Comparison of ENCODE assay signal across 16 cellular contexts in genomic region chr2:119650971-119651370, GRCh38. TPM values are rescaled to one million over a fixed set of nuclear protein-coding genes. Genes with fewer than 3 reads are reported as not detected.
A peak's percentile ranks its signal among the peaks of the same experiment; 100 is the strongest.
DNase-seq lines count a peak whose midpoint lies in the region; ATAC-seq, FAIRE-seq and TF ChIP-seq lines count a peak whose summit lies in the region.
"Had no signal": no experiment of that assay in that cellular context is flagged by ENCODE, and none has a peak within 500 bp of the region (broad histone marks: within the 10 kb centered on the region; RNA-seq: fewer than 3 reads in every experiment).

No MANE protein-coding gene starts in this region.

- no peak overlapping the region for H3K9ac ChIP-seq in HepG2 (ENCODE audit: insufficient read depth, low read depth, low read length)
- no peak overlapping the region for H3K9ac ChIP-seq in mesenchymal stem cell (ENCODE audit: low read length)
- H3K9ac ChIP-seq: BLaER1 had no signal

- H3K36me3 ChIP-seq in HepG2 (replicated peaks in 1 of 2; ENCODE audit: control insufficient read depth in 1 of 2, insufficient read depth in 2 of 2, low read length in 2 of 2) (no peaks in the 10 kb centered on the region), right lobe of liver (no peaks in the 10 kb centered on the region), mesenchymal stem cell (ENCODE audit: control insufficient read depth in 1 of 2, insufficient read depth in 2 of 2, low read depth in 1 of 2, low read length in 2 of 2) (no peaks in the 10 kb centered on the region), mucosa of descending colon (ENCODE audit: low read depth) (no peaks in the 10 kb centered on the region), aorta (ENCODE audit: control insufficient read depth in 1 of 2, insufficient read depth in 2 of 2, low read length in 1 of 2) (no peaks in the 10 kb centered on the region)
- H3K36me3 ChIP-seq: BLaER1 had no signal

- H3K79me2 ChIP-seq in HepG2 (ENCODE audit: insufficient read depth, low read length), result no peaks in the 10 kb centered on the region

- H2BK12ac ChIP-seq in mesenchymal stem cell (ENCODE audit: low read length in 2 of 2), result no peak overlapping the region

- no peak for TF ChIP-seq RAD21 in HepG2 (CRISPR knock-in tag; IDR thresholded peaks at IDR 0.05)

- H3K23ac ChIP-seq in mesenchymal stem cell (ENCODE audit: low read length in 2 of 2), result no peak overlapping the region

- no peak overlapping the region for H4K91ac ChIP-seq in mesenchymal stem cell (ENCODE audit: low read length)

- in situ Hi-C loops in HepG2 (cut with HindIII; ENCODE audit: extremely low pct_ligation_motif_present, low pct_unique_long_range_greater_than_20kb), result no loop called here

- no peak for DNase-seq in HepG2 (ENCODE audit: low spot score)
- DNase-seq in right lobe of liver, result no peak
- DNase-seq in fibroblast of villous mesenchyme (ENCODE audit: low read depth), result peak; percentile 64
- peak; percentile 17 for DNase-seq in mesenchymal stem cell
- DNase-seq in HUDEP-2 (lab: John Stamatoyannopoulos, UW; ENCODE audit: unreplicated experiment in 76 of 76), result no peak
- no peak for DNase-seq in occipital lobe (lab: John Stamatoyannopoulos, UW)
- DNase-seq in mucosa of descending colon, result no peak
- no peak for DNase-seq in aorta
- DNase-seq: AML-193; Caco-2; CD8-positive, alpha-beta memory T cell; DND-41; GF-D8; H7 had no signal

- H3K79me1 ChIP-seq in mesenchymal stem cell (replicated peaks; ENCODE audit: low read length, poor library complexity, severe bottlenecking), result no peaks in the 10 kb centered on the region

- ATAC-seq in HepG2, result no peak; the same call in 1 of the 3 replicates
- ATAC-seq in right lobe of liver, result no peak
- no peak for ATAC-seq in mucosa of descending colon
- ATAC-seq in aorta (ENCODE audit: low FRiP score), result no peak

- H2AFZ ChIP-seq in HepG2 (ENCODE audit: low read length) (no peak overlapping the region), mesenchymal stem cell (ENCODE audit: low read depth, low read length) (no peak overlapping the region)

- peak; percentile 51 for FAIRE-seq in HepG2 (lab: Jason Lieb, UNC)

- no peak overlapping the region for H4K8ac ChIP-seq in mesenchymal stem cell (ENCODE audit: low read length)

- H3K4ac ChIP-seq in mesenchymal stem cell (ENCODE audit: low read depth in 1 of 2, low read length in 2 of 2), result no peak overlapping the region

- H3K27ac ChIP-seq in HepG2 (ENCODE audit: extremely low read length, insufficient read depth, low read length) (no peak overlapping the region), right lobe of liver (no peak overlapping the region), mesenchymal stem cell (ENCODE audit: low read length, poor library complexity, severe bottlenecking) (no peak overlapping the region), aorta (ENCODE audit: low read depth in 1 of 2, low read length in 2 of 2) (no peak overlapping the region)
- H3K27ac ChIP-seq: 22Rv1, BLaER1 had no signal

- H3K27me3 ChIP-seq in HepG2 (ENCODE audit: control insufficient read depth in 1 of 2, insufficient read depth in 2 of 2, low read length in 2 of 2) (peaks cover 0 to 19% of the 10 kb centered on the region in 2 experiments; a peak in 2 of 5 replicates), right lobe of liver (no peaks in the 10 kb centered on the region), mesenchymal stem cell (ENCODE audit: control insufficient read depth in 1 of 2, insufficient read depth in 1 of 2, low read length in 2 of 2) (peaks cover 9 to 12% of the 10 kb centered on the region in 2 experiments), aorta (ENCODE audit: control insufficient read depth in 1 of 2, insufficient read depth in 2 of 2, low read length in 1 of 2) (no peaks in the 10 kb centered on the region)
- H3K27me3 ChIP-seq: BLaER1 had no signal

- no peaks in the 10 kb centered on the region for H3K4me1 ChIP-seq in HepG2 (ENCODE audit: insufficient read depth, low read length)
- no peaks in the 10 kb centered on the region for H3K4me1 ChIP-seq in right lobe of liver
- H3K4me1 ChIP-seq in mesenchymal stem cell (ENCODE audit: control insufficient read depth, insufficient read depth, low read depth, low read length), result peaks cover 2% of the 10 kb centered on the region
- no peaks in the 10 kb centered on the region for H3K4me1 ChIP-seq in mucosa of descending colon (ENCODE audit: low read depth)
- no peaks in the 10 kb centered on the region for H3K4me1 ChIP-seq in aorta (ENCODE audit: control insufficient read depth in 1 of 2, insufficient read depth in 2 of 2, low read length in 2 of 2)
- H3K4me1 ChIP-seq: Caco-2 had no signal

- no peak overlapping the region for H2AK5ac ChIP-seq in mesenchymal stem cell (ENCODE audit: low read length, severe bottlenecking)

- intact Hi-C loops in HepG2 (cut with micrococcal nuclease; ENCODE audit: unreplicated experiment), result no loop called here
- intact Hi-C loops in right lobe of liver (cut with DNase I), result no loop called here
- intact Hi-C loops in mucosa of descending colon (cut with DNase I, micrococcal nuclease), result no loop called here
- intact Hi-C loops in aorta (cut with DNase I), result no loop called here

- BruUV-seq in HepG2 (replicated peaks; lab: Mats Ljungman, UMichigan), result no TSS peak

- H2BK15ac ChIP-seq in mesenchymal stem cell (ENCODE audit: low read depth, poor library complexity, severe bottlenecking), result no peak overlapping the region

- 1% methylated on average over 2 of the region's 2 CpGs for WGBS in HepG2 (ENCODE audit: low lambda C conversion rate)
- 47% methylated on average over 2 of the region's 2 CpGs for WGBS in right lobe of liver (ENCODE audit: insufficient coverage, low coverage, low lambda C conversion rate, missing lambda C conversion rate)
- 50% methylated on average over 1 of the region's 2 CpGs for WGBS in mesenchymal stem cell
- WGBS in aorta, 2 donors, result 94 to 96% methylated on average over 2 of the region's 2 CpGs

- H3K14ac ChIP-seq in mesenchymal stem cell (ENCODE audit: low read length in 2 of 2), result no peak overlapping the region

- H3K4me3 ChIP-seq in HepG2 (replicated peaks in 1 of 3; ENCODE audit: insufficient read depth in 1 of 3, low read depth in 2 of 3, low read length in 3 of 3), result no peak overlapping the region
- H3K4me3 ChIP-seq in right lobe of liver, result no peak overlapping the region
- no peak overlapping the region for H3K4me3 ChIP-seq in fibroblast of villous mesenchyme (ENCODE audit: low read depth, low read length)
- H3K4me3 ChIP-seq in mesenchymal stem cell (ENCODE audit: insufficient read depth in 1 of 2, low read depth in 1 of 2, low read length in 2 of 2), result no peak overlapping the region
- H3K4me3 ChIP-seq in mucosa of descending colon, result no peak overlapping the region
- no peak overlapping the region for H3K4me3 ChIP-seq in aorta (ENCODE audit: low read length in 2 of 2)
- H3K4me3 ChIP-seq: BLaER1 had no signal

- H4K20me1 ChIP-seq in HepG2 (ENCODE audit: insufficient read depth, low read length), result no peaks in the 10 kb centered on the region
- H4K20me1 ChIP-seq: BLaER1 had no signal

- no peak for TF ChIP-seq EP300 in HepG2 (IDR thresholded peaks at IDR 0.05; ENCODE audit: low read depth in 2 of 2, low read length in 2 of 2)
- no peak for TF ChIP-seq EP300 in HepG2 (CRISPR knock-in tag; IDR thresholded peaks at IDR 0.05; ENCODE audit: borderline replicate concordance)

- TF ChIP-seq POLR2A in HepG2 (IDR thresholded peaks at IDR 0.05; ENCODE audit: insufficient read depth in 1 of 2, low read depth in 2 of 2, low read length in 2 of 2), result no peak
- TF ChIP-seq POLR2A in right lobe of liver (IDR thresholded peaks at IDR 0.05), result no peak

- H3K9me3 ChIP-seq in HepG2 (ENCODE audit: low read length) (no peaks in the 10 kb centered on the region), right lobe of liver (no peaks in the 10 kb centered on the region), mesenchymal stem cell (ENCODE audit: control insufficient read depth, low read length) (no peaks in the 10 kb centered on the region), mucosa of descending colon (no peaks in the 10 kb centered on the region), aorta (ENCODE audit: control insufficient read depth, low read length) (peaks cover 3% of the 10 kb centered on the region)

- H3K4me2 ChIP-seq in HepG2 (ENCODE audit: low read depth, low read length), result no peak overlapping the region
- H3K4me2 ChIP-seq in mesenchymal stem cell (ENCODE audit: low read length, poor library complexity, severe bottlenecking), result no peak overlapping the region
- H3K4me2 ChIP-seq: BLaER1 had no signal

- no peak overlapping the region for H2BK120ac ChIP-seq in mesenchymal stem cell (ENCODE audit: low read depth, low read length)

- POLR2A ChIA-PET in HepG2 (lab: Yijun Ruan, JAX), result no interaction called here

- TF ChIP-seq CTCF in HepG2 (CRISPR knock-in tag; IDR thresholded peaks at IDR 0.05) (no peak), right lobe of liver (IDR thresholded peaks at IDR 0.05) (no peak), fibroblast of villous mesenchyme (IDR thresholded peaks at IDR 0.05; ENCODE audit: insufficient read depth, low read depth, low read length) (no peak), mucosa of descending colon (IDR thresholded peaks at IDR 0.05) (no peak)

- CTCF ChIA-PET in HepG2 (lab: Yijun Ruan, JAX; ENCODE audit: low intra/inter-chr PET ratio, low total read pairs), result no interaction called here

- H2BK5ac ChIP-seq in mesenchymal stem cell (ENCODE audit: low read depth, low read length, poor library complexity, severe bottlenecking), result no peak overlapping the region

- H3K18ac ChIP-seq in mesenchymal stem cell (ENCODE audit: low read depth in 1 of 2, low read length in 2 of 2), result no peak overlapping the region

RNA-seq across cellular contexts. Expression of gene TMEM177, which starts 28.0 kb away (rescaled TPM):
- total RNA-seq in HepG2 (2016; rRNA removed; fragmentation: Illumina TruSeq; extraction: Trizol), result 44.7 and 47.9 TPM in 2 replicates
- 15.4 and 16.3 TPM in 2 replicates for total RNA-seq in HepG2 (2016; cell fraction: cytosol; rRNA removed; fragmentation: Illumina TruSeq; extraction: Trizol; ENCODE audit: low read depth)
- total RNA-seq in HepG2 (2016; cell fraction: insoluble cytoplasmic fraction; rRNA removed; fragmentation: Illumina TruSeq; extraction: Trizol), result 47.5 and 49.2 TPM in 2 replicates
- total RNA-seq in HepG2 (2016; cell fraction: membrane; rRNA removed; fragmentation: Illumina TruSeq; extraction: Trizol), result 27.3 and 32.1 TPM in 2 replicates
- 26.1 and 27.7 TPM in 2 replicates for total RNA-seq in HepG2 (2016; cell fraction: nucleus; rRNA removed; fragmentation: Illumina TruSeq; extraction: Trizol)
- 34.7 and 46.6 TPM in 2 replicates for polyA plus RNA-seq in HepG2 (2011; rRNA removed)
- polyA plus RNA-seq in HepG2 (2011; cell fraction: cytosol; rRNA removed), result 34.2 and 43.3 TPM in 2 replicates
- 46.4 and 51.6 TPM in 2 replicates for polyA plus RNA-seq in HepG2 (2011; cell fraction: nucleus; rRNA removed)
- 20.5 and 32.1 TPM in 2 replicates for polyA plus RNA-seq in HepG2 (2012)
- polyA plus RNA-seq in HepG2 (2016; cell fraction: cytosol; fragmentation: Illumina TruSeq; extraction: Trizol; ENCODE audit: low read depth), result 12.8 and 13.4 TPM in 2 replicates
- 62.8 and 62.9 TPM in 2 replicates for polyA plus RNA-seq in HepG2 (2016; cell fraction: insoluble cytoplasmic fraction; fragmentation: Illumina TruSeq; extraction: Trizol; ENCODE audit: low read depth)
- polyA plus RNA-seq in HepG2 (2016; cell fraction: membrane; fragmentation: Illumina TruSeq; extraction: Trizol; ENCODE audit: low read depth), result 19.9 and 21.6 TPM in 2 replicates
- polyA plus RNA-seq in HepG2 (2016; cell fraction: nucleus; fragmentation: Illumina TruSeq; extraction: Trizol; ENCODE audit: insufficient read depth, low read depth), result 41.1 and 43.7 TPM in 2 replicates
- 22.7 and 58.5 TPM in 2 replicates for polyA minus RNA-seq in HepG2 (2011; rRNA and poly(A)+ RNA removed; ENCODE audit: low replicate concordance)
- 13.8 and 15.2 TPM in 2 replicates for polyA minus RNA-seq in HepG2 (2011; cell fraction: cytosol; rRNA and poly(A)+ RNA removed)
- 49.2 and 53.5 TPM in 2 replicates for polyA minus RNA-seq in HepG2 (2011; cell fraction: nucleus; rRNA and poly(A)+ RNA removed)
- 10 to 100 TPM; 12.9 to 27.0 (median 17.9) TPM for total RNA-seq in right lobe of liver
- total RNA-seq in fibroblast of villous mesenchyme, result 5.8 and 10.4 TPM in 2 replicates
- 4.8 TPM for polyA plus RNA-seq in mesenchymal stem cell (2013, experiment 1 of 2)
- polyA plus RNA-seq in mesenchymal stem cell (2013, experiment 2 of 2), result 4.5 TPM
- total RNA-seq in occipital lobe, result 15.9 TPM
- total RNA-seq in mucosa of descending colon, result 10 to 100 TPM; 16.2 to 25.2 (median 18.4) TPM
- total RNA-seq in aorta, result 1 to 10 TPM; 5.8 to 6.0 TPM
- 1 to 10 TPM; 3.2 to 8.1 TPM for polyA plus RNA-seq in aorta

Comparison
In these comparisons a context has a peak if more than half of its experiments do, and no peak if none do; other contexts are left out.
1. DNase-seq: peak in fibroblast of villous mesenchyme (single experiment) and mesenchymal stem cell (single experiment); none in HepG2 (single experiment), right lobe of liver (0 of 3), HUDEP-2 (0 of 76), occipital lobe (single experiment), mucosa of descending colon (0 of 3) and aorta (0 of 2).